21 cellular contexts compared by ENCODE assay signal in the genomic region with DNA sequence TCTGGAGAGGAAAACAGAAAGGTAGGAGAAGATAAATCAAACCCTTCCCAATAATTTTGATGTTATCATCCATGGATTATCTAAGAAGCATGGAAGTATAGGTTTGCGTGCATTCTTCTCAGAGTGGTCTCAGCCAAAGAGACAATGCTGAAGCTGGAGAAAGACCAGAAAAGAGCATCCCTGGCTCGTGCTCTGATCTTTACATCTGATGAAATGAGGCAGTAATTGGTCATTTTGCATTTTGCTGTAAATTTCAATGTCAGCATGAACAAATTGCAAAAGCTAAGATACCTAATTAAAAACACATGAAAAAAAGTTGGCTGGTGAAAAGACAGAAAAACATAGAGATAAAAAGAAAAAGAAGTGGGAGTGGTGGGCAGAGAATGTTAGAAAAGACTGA.
"Had no signal": no experiment of that assay in that cellular context is flagged by ENCODE, and none has a peak within 500 bp of the region (broad histone marks: within the 10 kb centered on the region; RNA-seq: fewer than 3 reads in every experiment).

No MANE protein-coding gene starts in this region.

- H3K9me3 ChIP-seq: adrenal gland had no signal

- ATAC-seq: activated CD8-positive, alpha-beta memory T cell treated with anti-CD3 and anti-CD28 coated beads, Interleukin-2, amount 10 ng/mL, durations not matched to agents 7 days and 5 days; activated naive CD4-positive, alpha-beta T cell treated with anti-CD3 and anti-CD28 coated beads, Interleukin-2, amount 50 U/mL, for 72 hours; Right ventricle myocardium inferior had no signal

- H3K36me3 ChIP-seq: adrenal gland had no signal

- H3K27me3 ChIP-seq: adrenal gland had no signal

- DNase-seq: activated CD4-positive, alpha-beta T cell treated with anti-CD3 and anti-CD28 coated beads for 48 hours; activated CD4-positive, alpha-beta T cell treated with anti-CD3 and anti-CD28 coated beads, Interleukin-2, amount 50 U/mL, for 4 hours; activated CD4-positive, CD25-positive, alpha-beta regulatory T cell treated with anti-CD3 and anti-CD28 coated beads, Interleukin-2, amount 50 U/mL, for 72 hours; activated CD8-positive, alpha-beta memory T cell treated with anti-CD3 and anti-CD28 coated beads, Interleukin-2, amount 10 ng/mL, durations not matched to agents 7 days and 5 days; activated effector memory CD4-positive, alpha-beta T cell treated with anti-CD3 and anti-CD28 coated beads, Interleukin-2, amount 50 U/mL, for 16 hours; activated naive CD4-positive, alpha-beta T cell treated with Interleukin-2 at 50 U/mL for 16 hours; activated T-cell treated with anti-CD3 and anti-CD28 coated beads, Interleukin-2, amount 50 U/mL, for 24 hours; adrenal gland; anterior cingulate cortex; KG1; NCI-H1048; NCI-H1694; NCI-H2029; NCI-H2107; NCI-H2171 treated with DMSO at 0.1 percent for 48 hours; NCI-H226; NCI-H526; NCI-H82; RPMI8226 had no signal

- H3K4me1 ChIP-seq: adrenal gland had no signal

- H3K4me3 ChIP-seq: adrenal gland had no signal
